Comparison of ENCODE assay signal across 12 cellular contexts in the genomic region with DNA sequence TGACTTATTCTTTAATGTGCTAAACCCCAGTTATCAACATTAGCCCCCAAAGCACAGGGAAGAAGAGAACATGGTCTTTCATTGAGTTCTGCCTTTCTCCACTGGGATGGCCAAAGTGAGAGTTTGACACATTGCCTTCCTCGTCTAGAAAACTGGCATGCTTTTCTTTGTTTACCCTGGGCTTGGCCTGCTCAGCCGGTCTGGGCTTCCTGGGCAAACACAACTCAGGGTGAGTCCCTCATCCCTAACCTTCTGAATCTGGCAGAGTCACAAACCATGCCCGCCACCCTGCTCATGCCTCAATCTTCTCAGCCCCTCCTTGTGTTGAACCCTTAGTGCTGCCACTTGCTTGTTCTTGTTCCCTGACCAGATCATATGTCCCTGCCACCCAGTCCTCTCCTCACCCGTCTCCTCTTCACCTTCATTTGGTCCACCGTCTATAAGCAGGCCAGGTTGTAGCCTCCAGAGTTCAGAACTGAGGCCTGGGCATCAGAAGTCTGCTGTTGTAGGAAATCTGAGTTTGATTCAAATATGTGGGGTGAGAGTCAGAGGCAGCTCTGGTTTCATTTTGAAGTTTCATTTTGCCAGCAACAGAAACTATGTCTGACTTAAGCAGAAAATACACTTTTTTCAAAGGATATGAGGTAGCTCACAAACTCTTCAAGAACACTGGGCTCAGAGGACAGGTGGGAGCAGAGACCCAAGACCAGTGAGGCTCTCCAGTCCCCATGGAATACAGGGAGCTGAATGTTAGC.
A peak's percentile ranks its signal among the peaks of the same experiment; 100 is the strongest.
DNase-seq lines count a peak whose midpoint lies in the region; ATAC-seq and TF ChIP-seq lines count a peak whose summit lies in the region.
"Had no signal": no experiment of that assay in that cellular context is flagged by ENCODE, and none has a peak within 500 bp of the region (broad histone marks: within the 10 kb centered on the region; RNA-seq: fewer than 3 reads in every experiment).

No MANE protein-coding gene starts in this region.

- intact Hi-C loops in prostate gland (cut with DNase I), result no loop called here
- intact Hi-C loops in cardiac septum (cut with DNase I), result no loop called here

- CTCF ChIA-PET in activated CD4-positive, alpha-beta T cell treated with anti-CD3 and anti-CD28 coated beads, Interleukin-2, amount 10 ng/mL, durations not matched to agents 7 days and 5 days (lab: Charles Lee), result interaction anchor here (0.6 to 2.4 kb wide), 5 partner anchors 10 to 788 kb away, joined by 3 to 8 read pairs (median 3); no protein-coding TSS in a partner anchor

- H3K27me3 Mint-ChIP-seq in activated CD4-positive, alpha-beta T cell treated with anti-CD3 and anti-CD28 coated beads, Interleukin-2, amount 10 ng/mL, durations not matched to agents 7 days and 5 days, result no peaks in the 10 kb centered on the region

- DNase-seq in activated CD4-positive, alpha-beta T cell treated with anti-CD3 and anti-CD28 coated beads, Interleukin-2, amount 10 ng/mL, durations not matched to agents 7 days and 5 days, result no peak
- DNase-seq in activated CD4-positive, alpha-beta T cell treated with anti-CD3 and anti-CD28 coated beads, Interleukin-2, amount 50 U/mL, for 1 hour, result no peak
- DNase-seq in HT-29 (ENCODE audit: low spot score) (peak; percentile 11), prostate gland (ENCODE audit: low spot score) (peak; percentile 22), KBM-7 (no peak), cardiac septum (ENCODE audit: low spot score) (no peak), SIG-M5 treated with dmso at 0.1 percent for 504 hours (lab: John Stamatoyannopoulos, UW; ENCODE audit: unreplicated experiment) (no peak)
- DNase-seq: NCI-H510A treated with DMSO at 0.1 percent for 48 hours, upper lobe of right lung had no signal

- no peaks in the 10 kb centered on the region for H3K9me3 Mint-ChIP-seq in activated CD4-positive, alpha-beta T cell treated with anti-CD3 and anti-CD28 coated beads, Interleukin-2, amount 10 ng/mL, durations not matched to agents 7 days and 5 days

- POLR2A ChIA-PET in activated CD4-positive, alpha-beta T cell treated with anti-CD3 and anti-CD28 coated beads, Interleukin-2, amount 10 ng/mL, durations not matched to agents 7 days and 5 days (lab: Charles Lee), result no interaction called here

- H3K4me1 ChIP-seq in prostate gland (replicated peaks), result no peaks in the 10 kb centered on the region
- H3K4me1 ChIP-seq: parathyroid adenoma, upper lobe of right lung had no signal

- H3K4me1 Mint-ChIP-seq in activated CD4-positive, alpha-beta T cell treated with anti-CD3 and anti-CD28 coated beads, Interleukin-2, amount 10 ng/mL, durations not matched to agents 7 days and 5 days, result peaks cover 19% of the 10 kb centered on the region

- TF ChIP-seq POLR2A in prostate gland (IDR thresholded peaks at IDR 0.05), result no peak

- H3K9me3 ChIP-seq in prostate gland, result no peaks in the 10 kb centered on the region
- H3K9me3 ChIP-seq: upper lobe of right lung had no signal

- 69% methylated on average over 5 of the region's 5 CpGs for WGBS in prostate gland

- no peaks in the 10 kb centered on the region for H3K36me3 ChIP-seq in prostate gland
- H3K36me3 ChIP-seq: upper lobe of right lung had no signal

- H3K4me3 ChIP-seq in prostate gland, result no peak overlapping the region
- H3K4me3 ChIP-seq: SK-N-MC, upper lobe of right lung had no signal

- ATAC-seq in HG02610 (IDR thresholded peaks at IDR 0.05; ENCODE audit: unreplicated experiment), result peak; percentile 61
- ATAC-seq: upper lobe of right lung had no signal

- H3K27me3 ChIP-seq in prostate gland (replicated peaks; ENCODE audit: insufficient read depth), result no peaks in the 10 kb centered on the region
- H3K27me3 ChIP-seq: upper lobe of right lung had no signal

- in situ Hi-C loops in KBM-7 (cut with MboI; ENCODE audit: low pct_unique_long_range_greater_than_20kb, low sequenced_read_pairs), result no loop called here

- no peak overlapping the region for H3K27ac ChIP-seq in prostate gland
- H3K27ac ChIP-seq: parathyroid adenoma, SK-N-MC, upper lobe of right lung had no signal

- H3K4me3 Mint-ChIP-seq in activated CD4-positive, alpha-beta T cell treated with anti-CD3 and anti-CD28 coated beads, Interleukin-2, amount 10 ng/mL, durations not matched to agents 7 days and 5 days, result no peak overlapping the region

- no peak for TF ChIP-seq CTCF in prostate gland (IDR thresholded peaks at IDR 0.05)

- H3K27ac Mint-ChIP-seq in activated CD4-positive, alpha-beta T cell treated with anti-CD3 and anti-CD28 coated beads, Interleukin-2, amount 10 ng/mL, durations not matched to agents 7 days and 5 days, result peak overlapping the region; percentile 39

- H3K36me3 Mint-ChIP-seq in activated CD4-positive, alpha-beta T cell treated with anti-CD3 and anti-CD28 coated beads, Interleukin-2, amount 10 ng/mL, durations not matched to agents 7 days and 5 days (ENCODE audit: low read depth), result no peaks in the 10 kb centered on the region

Comparison
In these comparisons a context has a peak if more than half of its experiments do, and no peak if none do; other contexts are left out.
1. DNase-seq: peak in HT-29 (single experiment) and prostate gland (single experiment); none in activated CD4-positive, alpha-beta T cell treated with anti-CD3 and anti-CD28 coated beads, Interleukin-2, amount 10 ng/mL, durations not matched to agents 7 days and 5 days (single experiment), activated CD4-positive, alpha-beta T cell treated with anti-CD3 and anti-CD28 coated beads, Interleukin-2, amount 50 U/mL, for 1 hour (single experiment), KBM-7 (single experiment), cardiac septum (single experiment) and SIG-M5 treated with dmso at 0.1 percent for 504 hours (single experiment).